Comparison of ENCODE assay signal across 19 cellular contexts in the genomic region with DNA sequence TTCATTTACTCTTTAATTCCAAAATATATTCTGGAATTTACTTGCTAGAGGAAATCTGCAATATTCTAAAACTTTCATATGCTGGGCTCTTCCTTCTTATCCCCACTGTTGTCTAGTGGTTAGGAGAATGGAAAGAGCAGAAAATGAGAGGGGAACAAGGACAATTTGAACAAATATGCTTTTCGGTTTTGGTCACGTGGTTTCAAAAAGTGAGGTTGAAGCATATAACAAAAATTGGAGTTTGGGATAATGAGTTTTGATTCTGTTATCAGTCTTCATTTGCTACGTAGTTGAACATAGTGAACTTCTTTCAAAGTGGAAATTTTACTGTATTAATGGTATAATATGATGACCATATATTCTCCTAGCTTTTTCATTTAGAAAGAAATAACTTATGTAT.
A peak's percentile ranks its signal among the peaks of the same experiment; 100 is the strongest.
DNase-seq lines count a peak whose midpoint lies in the region; ATAC-seq, FAIRE-seq and TF ChIP-seq lines count a peak whose summit lies in the region.
"Had no signal": no experiment of that assay in that cellular context is flagged by ENCODE, and none has a peak within 500 bp of the region (broad histone marks: within the 10 kb centered on the region; RNA-seq: fewer than 3 reads in every experiment).

No MANE protein-coding gene starts in this region.

- H3K4me2 ChIP-seq in A549: no peak overlapping the region
- no peak overlapping the region for H3K4me2 ChIP-seq in K562 (ENCODE audit: insufficient read depth, low read length)
- H3K4me2 ChIP-seq: BLaER1 had no signal

- no peak overlapping the region for H2AFZ ChIP-seq in K562 (ENCODE audit: low read depth, low read length)

- no peaks in the 10 kb centered on the region; the same call in 2 of the 3 replicates for H3K9me3 ChIP-seq in A549
- H3K9me3 ChIP-seq in K562 (replicated peaks; ENCODE audit: control insufficient read depth, insufficient read depth, low read depth, low read length): no peaks in the 10 kb centered on the region; the same call in 1 of the 2 replicates
- H3K9me3 ChIP-seq: Caco-2 had no signal

- H3K4me3 ChIP-seq in A549 (no peak overlapping the region), K562 (no peak overlapping the region)
- H3K4me3 ChIP-seq: BLaER1 had no signal

- H3K27ac ChIP-seq in A549 (no peak overlapping the region), K562 (ENCODE audit: extremely low read depth, low read depth, low read length) (no peak overlapping the region)
- H3K27ac ChIP-seq: 22Rv1, BLaER1 had no signal

- TF ChIP-seq RAD21 in A549 (conservative IDR thresholded peaks at IDR 0.05 in 1 of 2, IDR thresholded peaks at IDR 0.05 in 1 of 2): no peak
- no peak for TF ChIP-seq RAD21 in K562 (CRISPR knock-in tag; conservative IDR thresholded peaks at IDR 0.05 in 1 of 2, IDR thresholded peaks at IDR 0.05 in 1 of 2)

- no peak overlapping the region for H3K9ac ChIP-seq in K562 (ENCODE audit: insufficient read depth in 1 of 2, low read depth in 2 of 2, low read length in 2 of 2)
- H3K9ac ChIP-seq: BLaER1 had no signal

- peaks cover 49% of the 10 kb centered on the region for H3K4me1 Mint-ChIP-seq in activated naive CD8-positive, alpha-beta T cell (ENCODE audit: low read depth)
- H3K4me1 Mint-ChIP-seq in activated naive CD8-positive, alpha-beta T cell treated with anti-CD3 and anti-CD28 coated beads, Interleukin-2, amount 50 U/mL, for 24 hours: peaks cover 43% of the 10 kb centered on the region
- H3K4me1 Mint-ChIP-seq in effector memory CD8-positive, alpha-beta T cell (ENCODE audit: low read depth in 2 of 2): peaks cover 15% of the 10 kb centered on the region in 2 donors
- H3K4me1 Mint-ChIP-seq: CD14-positive monocyte had no signal

- TF ChIP-seq POLR2A in A549 (IDR thresholded peaks at IDR 0.05; ENCODE audit: low read length) (no peak), K562 (conservative IDR thresholded peaks at IDR 0.05) (no peak)

- peak overlapping the region; percentile 74 for H3K27ac Mint-ChIP-seq in activated naive CD8-positive, alpha-beta T cell
- no peak overlapping the region for H3K27ac Mint-ChIP-seq in activated naive CD8-positive, alpha-beta T cell treated with anti-CD3 and anti-CD28 coated beads, Interleukin-2, amount 50 U/mL, for 24 hours
- no peak overlapping the region for H3K27ac Mint-ChIP-seq in effector memory CD8-positive, alpha-beta T cell
- H3K27ac Mint-ChIP-seq: CD14-positive monocyte; CD4-positive, CD25-positive, alpha-beta regulatory T cell had no signal

- H3K27me3 ChIP-seq in K562 (ENCODE audit: control insufficient read depth in 2 of 2, insufficient read depth in 2 of 2, low read length in 2 of 2): no peaks in the 10 kb centered on the region
- H3K27me3 ChIP-seq: BE2C, BLaER1 had no signal

- intact Hi-C loops in K562 (cut with micrococcal nuclease): no loop called here

- CTCF ChIA-PET in A549 (lab: Yijun Ruan, JAX): no interaction called here
- CTCF ChIA-PET in K562 (lab: Yijun Ruan, JAX; ENCODE audit: low intra/inter-chr PET ratio): no interaction called here

- no TSS peak for BruUV-seq in K562 (replicated peaks; lab: Mats Ljungman, UMichigan)

- no peaks in the 10 kb centered on the region for H4K20me1 ChIP-seq in K562 (replicated peaks; ENCODE audit: control insufficient read depth, insufficient read depth, low read length)
- H4K20me1 ChIP-seq: BLaER1 had no signal

- no peak for TF ChIP-seq EP300 in A549 (IDR thresholded peaks at IDR 0.05)
- TF ChIP-seq EP300 in K562 (IDR thresholded peaks at IDR 0.05; ENCODE audit: low read length): no peak

- no peak for FAIRE-seq in A549 (lab: Jason Lieb, UNC)
- FAIRE-seq in K562 (lab: Jason Lieb, UNC): no peak
- FAIRE-seq: G401.6, GM19239 had no signal

- H3K4me3 Mint-ChIP-seq in activated naive CD8-positive, alpha-beta T cell: no peak overlapping the region
- H3K4me3 Mint-ChIP-seq in activated naive CD8-positive, alpha-beta T cell treated with anti-CD3 and anti-CD28 coated beads, Interleukin-2, amount 50 U/mL, for 24 hours: no peak overlapping the region
- H3K4me3 Mint-ChIP-seq in effector memory CD8-positive, alpha-beta T cell: no peak overlapping the region
- H3K4me3 Mint-ChIP-seq: CD14-positive monocyte; CD4-positive, CD25-positive, alpha-beta regulatory T cell; CD8-positive, alpha-beta T cell had no signal

- H3K27me3 Mint-ChIP-seq in activated naive CD8-positive, alpha-beta T cell: no peaks in the 10 kb centered on the region
- no peaks in the 10 kb centered on the region for H3K27me3 Mint-ChIP-seq in activated naive CD8-positive, alpha-beta T cell treated with anti-CD3 and anti-CD28 coated beads, Interleukin-2, amount 50 U/mL, for 24 hours
- no peaks in the 10 kb centered on the region for H3K27me3 Mint-ChIP-seq in effector memory CD8-positive, alpha-beta T cell
- H3K27me3 Mint-ChIP-seq: CD4-positive, CD25-positive, alpha-beta regulatory T cell had no signal

- ATAC-seq in activated naive CD8-positive, alpha-beta T cell treated with anti-CD3 and anti-CD28 coated beads, Interleukin-2, amount 50 U/mL, for 24 hours: no peak
- ATAC-seq in A549 (no peak), K562 (no peak)
- no peak for ATAC-seq in effector memory CD8-positive, alpha-beta T cell (replicated peaks)
- ATAC-seq: CD8-positive, alpha-beta T cell had no signal

- in situ Hi-C loops in K562 (cut with MboI): no loop called here

- DNase-seq in activated naive CD8-positive, alpha-beta T cell treated with anti-CD3 and anti-CD28 coated beads, Interleukin-2, amount 50 U/mL, for 24 hours: no peak
- DNase-seq in A549 (ENCODE audit: low read depth in 1 of 2, low spot score in 1 of 2) (no peak), K562 (ENCODE audit: extremely low read depth in 1 of 4, low spot score in 3 of 4) (no peak)
- no peak for DNase-seq in effector memory CD8-positive, alpha-beta T cell
- DNase-seq: ACHN; BE2C; C1 segment of cervical spinal cord; Caco-2; Calu3; CD4-positive, CD25-positive, alpha-beta regulatory T cell; CD8-positive, alpha-beta T cell; DMS79 treated with DMSO at 0.1 percent for 48 hours; GF-D8 had no signal

- TF ChIP-seq CTCF in A549 (IDR thresholded peaks at IDR 0.05) (no peak), K562 (IDR thresholded peaks at IDR 0.05 in 2 of 3, conservative IDR thresholded peaks at IDR 0.05 in 1 of 3; ENCODE audit: insufficient read depth in 2 of 3, low read depth in 1 of 3, low read length in 3 of 3) (no peak)

- POLR2A ChIA-PET in A549 (lab: Yijun Ruan, JAX): no interaction called here
- POLR2A ChIA-PET in K562 (lab: Yijun Ruan, JAX): interaction anchor here (1.2 kb wide), 1 partner anchor 59 kb away, joined by 4 read pairs; no protein-coding TSS in a partner anchor

- H3K4me1 ChIP-seq in A549 (no peaks in the 10 kb centered on the region), K562 (replicated peaks in 1 of 2; ENCODE audit: control insufficient read depth in 2 of 2, insufficient read depth in 2 of 2, low read length in 2 of 2) (no peaks in the 10 kb centered on the region)
- H3K4me1 ChIP-seq: BLaER1, Caco-2 had no signal

- peaks cover 3% of the 10 kb centered on the region for H3K9me3 Mint-ChIP-seq in activated naive CD8-positive, alpha-beta T cell (ENCODE audit: low read depth)
- peaks cover 9% of the 10 kb centered on the region for H3K9me3 Mint-ChIP-seq in activated naive CD8-positive, alpha-beta T cell treated with anti-CD3 and anti-CD28 coated beads, Interleukin-2, amount 50 U/mL, for 24 hours
- H3K9me3 Mint-ChIP-seq in effector memory CD8-positive, alpha-beta T cell: no peaks in the 10 kb centered on the region

- WGBS in A549 (ENCODE audit: missing lambda C conversion rate): 13% methylated on average over 3 of the region's 3 CpGs
- 15% methylated on average over 3 of the region's 3 CpGs for WGBS in K562 (ENCODE audit: insufficient coverage, low coverage, missing lambda C conversion rate)

- peaks cover 19% of the 10 kb centered on the region for H3K36me3 Mint-ChIP-seq in activated naive CD8-positive, alpha-beta T cell
- peaks cover 26% of the 10 kb centered on the region for H3K36me3 Mint-ChIP-seq in activated naive CD8-positive, alpha-beta T cell treated with anti-CD3 and anti-CD28 coated beads, Interleukin-2, amount 50 U/mL, for 24 hours (ENCODE audit: low read depth)
- H3K36me3 Mint-ChIP-seq in effector memory CD8-positive, alpha-beta T cell (ENCODE audit: insufficient read depth): peaks cover 7% of the 10 kb centered on the region
- H3K36me3 Mint-ChIP-seq: CD14-positive monocyte had no signal

- H3K79me2 ChIP-seq in K562 (ENCODE audit: control insufficient read depth, insufficient read depth, low read length): no peaks in the 10 kb centered on the region

- H3K36me3 ChIP-seq in K562 (ENCODE audit: control insufficient read depth, insufficient read depth, low read length): no peaks in the 10 kb centered on the region
- H3K36me3 ChIP-seq: BLaER1 had no signal

- no peaks in the 10 kb centered on the region for H3K9me1 ChIP-seq in K562 (ENCODE audit: control insufficient read depth, insufficient read depth, low read length)

TF ChIP-seq in A549, 52 proteins besides CTCF, POLR2A, EP300 and RAD21:
- TF ChIP-seq, protein P1, sequence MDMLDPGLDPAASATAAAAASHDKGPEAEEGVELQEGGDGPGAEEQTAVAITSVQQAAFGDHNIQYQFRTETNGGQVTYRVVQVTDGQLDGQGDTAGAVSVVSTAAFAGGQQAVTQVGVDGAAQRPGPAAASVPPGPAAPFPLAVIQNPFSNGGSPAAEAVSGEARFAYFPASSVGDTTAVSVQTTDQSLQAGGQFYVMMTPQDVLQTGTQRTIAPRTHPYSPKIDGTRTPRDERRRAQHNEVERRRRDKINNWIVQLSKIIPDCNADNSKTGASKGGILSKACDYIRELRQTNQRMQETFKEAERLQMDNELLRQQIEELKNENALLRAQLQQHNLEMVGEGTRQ (IDR thresholded peaks at IDR 0.05): peak; percentile 39; the same call in 1 of the 2 replicates
- TF ChIP-seq NPAS2 (CRISPR knock-in tag; IDR thresholded peaks at IDR 0.05; ENCODE audit: borderline replicate concordance): no peak
TF ChIP-seq in A549: peak in this region for 1.

TF ChIP-seq in K562, 482 proteins besides CTCF, POLR2A, EP300 and RAD21:
- TF ChIP-seq, protein P2, sequence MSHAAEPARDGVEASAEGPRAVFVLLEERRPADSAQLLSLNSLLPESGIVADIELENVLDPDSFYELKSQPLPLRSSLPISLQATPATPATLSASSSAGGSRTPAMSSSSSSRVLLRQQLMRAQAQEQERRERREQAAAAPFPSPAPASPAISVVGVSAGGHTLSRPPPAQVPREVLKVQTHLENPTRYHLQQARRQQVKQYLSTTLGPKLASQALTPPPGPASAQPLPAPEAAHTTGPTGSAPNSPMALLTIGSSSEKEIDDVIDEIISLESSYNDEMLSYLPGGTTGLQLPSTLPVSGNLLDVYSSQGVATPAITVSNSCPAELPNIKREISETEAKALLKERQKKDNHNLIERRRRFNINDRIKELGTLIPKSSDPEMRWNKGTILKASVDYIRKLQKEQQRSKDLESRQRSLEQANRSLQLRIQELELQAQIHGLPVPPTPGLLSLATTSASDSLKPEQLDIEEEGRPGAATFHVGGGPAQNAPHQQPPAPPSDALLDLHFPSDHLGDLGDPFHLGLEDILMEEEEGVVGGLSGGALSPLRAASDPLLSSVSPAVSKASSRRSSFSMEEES (CRISPR knock-in tag; IDR thresholded peaks at IDR 0.05): peak; percentile 66
- TF ChIP-seq CBFA2T2 (conservative IDR thresholded peaks at IDR 0.05): 0 out of 2 replicates have a peak, but pooled peaks have one; percentile 4
- peak; percentile 67 for TF ChIP-seq RAD51 (IDR thresholded peaks at IDR 0.05; ENCODE audit: borderline replicate concordance, low read depth)
- TF ChIP-seq ZFX (CRISPR knock-in tag; IDR thresholded peaks at IDR 0.05): no peak
